In genomic region chr13:30446122-30446500, GRCh38 we compare ENCODE assay signal across 8 cellular contexts. TPM values are rescaled to one million over a fixed set of nuclear protein-coding genes. Genes with fewer than 3 reads are reported as not detected.
A peak's percentile ranks its signal among the peaks of the same experiment; 100 is the strongest.
DNase-seq lines count a peak whose midpoint lies in the region; ATAC-seq and TF ChIP-seq lines count a peak whose summit lies in the region.

No MANE protein-coding gene starts in this region.

- no peaks in the 10 kb centered on the region for H3K27me3 ChIP-seq in heart right ventricle
- no peaks in the 10 kb centered on the region for H3K27me3 ChIP-seq in ascending aorta
- H3K27me3 ChIP-seq in mesenchymal stem cell (ENCODE audit: control insufficient read depth in 1 of 2, insufficient read depth in 1 of 2, low read length in 2 of 2), result no peaks in the 10 kb centered on the region
- no peaks in the 10 kb centered on the region for H3K27me3 ChIP-seq in uterus

- peak overlapping the region; percentile 71 for H2BK5ac ChIP-seq in mesenchymal stem cell (ENCODE audit: low read depth, low read length, poor library complexity, severe bottlenecking)

- H3K4ac ChIP-seq in mesenchymal stem cell (ENCODE audit: low read depth in 1 of 2, low read length in 2 of 2), result peak overlapping the region in 1 of 2 experiments; percentile 54

- H3K4me3 ChIP-seq in heart right ventricle, result peak overlapping the region in 9 of 10 donors; percentile 26 to 55 (median 40)
- peak overlapping the region; percentile 32 to 57 for H3K4me3 ChIP-seq in ascending aorta
- H3K4me3 ChIP-seq in mesenchymal stem cell (ENCODE audit: insufficient read depth in 1 of 2, low read depth in 1 of 2, low read length in 2 of 2), result peak overlapping the region; percentile 29 to 61
- peak overlapping the region; percentile 28 for H3K4me3 ChIP-seq in uterus

- H4K8ac ChIP-seq in mesenchymal stem cell (ENCODE audit: low read length), result peak overlapping the region; percentile 91

- H3K27ac ChIP-seq in heart right ventricle (peak overlapping the region; percentile 58 to 91 (median 82)), ascending aorta (peak overlapping the region; percentile 67 to 82), mesenchymal stem cell (ENCODE audit: low read length, poor library complexity, severe bottlenecking) (peak overlapping the region; percentile 95), uterus (peak overlapping the region; percentile 80 to 81)

- peak overlapping the region; percentile 69 for H3K9ac ChIP-seq in mesenchymal stem cell (ENCODE audit: low read length)

- no peak overlapping the region for H2BK15ac ChIP-seq in mesenchymal stem cell (ENCODE audit: low read depth, poor library complexity, severe bottlenecking)

- intact Hi-C loops in heart right ventricle (cut with DNase I) (loop anchor here in 5 of 10 donors (5.0 to 10.0 kb wide), 3 partner anchors 39 to 314 kb away; no protein-coding TSS in a partner anchor), cardiac septum (cut with DNase I) (loop anchor here (5.0 kb wide), 1 partner anchor 39 kb away; no protein-coding TSS in a partner anchor), ascending aorta (cut with DNase I) (loop anchor here (1.0 to 5.0 kb wide), 2 partner anchors 38 to 104 kb away; no protein-coding TSS in a partner anchor), uterus (cut with DNase I; ENCODE audit: low total_unique reads) (loop anchor here (10.0 kb wide), 1 partner anchor 51 kb away; no protein-coding TSS in a partner anchor)

- H2BK120ac ChIP-seq in mesenchymal stem cell (ENCODE audit: low read depth, low read length), result peak overlapping the region; percentile 34

- no peaks in the 10 kb centered on the region for H3K36me3 ChIP-seq in heart right ventricle
- H3K36me3 ChIP-seq in ascending aorta, result no peaks in the 10 kb centered on the region
- no peaks in the 10 kb centered on the region for H3K36me3 ChIP-seq in mesenchymal stem cell (ENCODE audit: control insufficient read depth in 1 of 2, insufficient read depth in 2 of 2, low read depth in 1 of 2, low read length in 2 of 2)
- no peaks in the 10 kb centered on the region for H3K36me3 ChIP-seq in uterus

- DNase-seq in heart right ventricle (no peak), cardiac septum (ENCODE audit: low spot score) (no peak), ascending aorta (ENCODE audit: low spot score in 2 of 2) (no peak), mesenchymal stem cell (no peak), uterus (no peak), OCI-M2 (lab: John Stamatoyannopoulos, UW; ENCODE audit: unreplicated experiment) (no peak), COLO829 (ENCODE audit: low spot score) (no peak), HCEC 1CT (no peak)

- H3K4me1 ChIP-seq in heart right ventricle, result peaks cover 0 to 26% (median 16%) of the 10 kb centered on the region in 9 donors
- H3K4me1 ChIP-seq in ascending aorta, result no peaks in the 10 kb centered on the region
- peaks cover 12% of the 10 kb centered on the region for H3K4me1 ChIP-seq in mesenchymal stem cell (ENCODE audit: control insufficient read depth, insufficient read depth, low read depth, low read length)
- no peaks in the 10 kb centered on the region for H3K4me1 ChIP-seq in uterus

- TF ChIP-seq CTCF in heart right ventricle (IDR thresholded peaks at IDR 0.05) (no peak), ascending aorta (IDR thresholded peaks at IDR 0.05) (no peak), uterus (IDR thresholded peaks at IDR 0.05) (no peak)

- ATAC-seq in heart right ventricle, result no peak

- H3K18ac ChIP-seq in mesenchymal stem cell (ENCODE audit: low read depth in 1 of 2, low read length in 2 of 2), result peak overlapping the region; percentile 80 to 91

- H3K14ac ChIP-seq in mesenchymal stem cell (ENCODE audit: low read length in 2 of 2), result peak overlapping the region in 1 of 2 experiments; percentile 15

- 30 to 34% methylated on average over 7 of the region's 7 CpGs for WGBS in heart right ventricle, 2 donors
- WGBS in mesenchymal stem cell, result 6% methylated on average over 7 of the region's 7 CpGs

- H3K9me3 ChIP-seq in heart right ventricle (no peaks in the 10 kb centered on the region), ascending aorta (no peaks in the 10 kb centered on the region), mesenchymal stem cell (ENCODE audit: control insufficient read depth, low read length) (peaks cover 3% of the 10 kb centered on the region), uterus (no peaks in the 10 kb centered on the region)

- H3K79me1 ChIP-seq in mesenchymal stem cell (replicated peaks; ENCODE audit: low read length, poor library complexity, severe bottlenecking), result no peaks in the 10 kb centered on the region

- H2BK12ac ChIP-seq in mesenchymal stem cell (ENCODE audit: low read length in 2 of 2), result peak overlapping the region in 1 of 2 experiments; percentile 63

- H4K91ac ChIP-seq in mesenchymal stem cell (ENCODE audit: low read length), result peak overlapping the region; percentile 18

- peak overlapping the region; percentile 69 for H2AFZ ChIP-seq in mesenchymal stem cell (ENCODE audit: low read depth, low read length)

- H3K4me2 ChIP-seq in mesenchymal stem cell (ENCODE audit: low read length, poor library complexity, severe bottlenecking), result peak overlapping the region; percentile 68

- TF ChIP-seq POLR2A in uterus (IDR thresholded peaks at IDR 0.05), result no peak

- peak overlapping the region; percentile 15 for H2AK5ac ChIP-seq in mesenchymal stem cell (ENCODE audit: low read length, severe bottlenecking)

- H3K23ac ChIP-seq in mesenchymal stem cell (ENCODE audit: low read length in 2 of 2), result no peak overlapping the region

RNA-seq across cellular contexts. Expression of gene HMGB1, which starts 19.6 kb away (rescaled TPM):
- 100 to 1,000 TPM; 142 to 180 (median 159) TPM for total RNA-seq in heart right ventricle
- polyA plus RNA-seq in heart right ventricle, result 100 to 1,000 TPM; 181 to 294 TPM
- 153 TPM for total RNA-seq in cardiac septum
- 135 TPM for total RNA-seq in ascending aorta
- 349 TPM for polyA plus RNA-seq in mesenchymal stem cell (2013, experiment 1 of 2)
- 353 TPM for polyA plus RNA-seq in mesenchymal stem cell (2013, experiment 2 of 2)
- 100 to 1,000 TPM; 223 to 629 (median 402) TPM for total RNA-seq in uterus

RNA-seq across cellular contexts. Expression of gene UBE2L5, which starts 23.8 kb away (rescaled TPM):
- total RNA-seq in heart right ventricle (under 1 TPM in 1 of 10 donors, not detected in 9; 0.42 TPM), cardiac septum (not detected), ascending aorta (not detected), uterus (1 to 10 TPM in 1 of 4 donors, under 1 TPM in 1, not detected in 2; 0.21 to 2.8 TPM)
- polyA plus RNA-seq in heart right ventricle, result under 1 TPM in 1 of 2 donors, not detected in 1; 0.04 TPM
- 0.14 TPM for polyA plus RNA-seq in mesenchymal stem cell (2013, experiment 1 of 2)
- 0.08 TPM for polyA plus RNA-seq in mesenchymal stem cell (2013, experiment 2 of 2)
